ENCODE assay signal across 8 cellular contexts in genomic region chr14:90398841-90399540, GRCh38. TPM values are rescaled to one million over a fixed set of nuclear protein-coding genes. Genes with fewer than 3 reads are reported as not detected.
DNase-seq lines count a peak whose midpoint lies in the region; ATAC-seq lines count a peak whose summit lies in the region.

No MANE protein-coding gene starts in this region.

- H3K27me3 Mint-ChIP-seq in T-helper 1 cell treated with Interleukin-12 subunit alpha and Interleukin-12 subunit beta and Interleukin-4 antibody, amounts not matched to agents 30 μg/mL and 1 μg/mL, for 36 hours (ENCODE audit: low read depth): peaks cover 5% of the 10 kb centered on the region

- no peak for DNase-seq in T-helper 1 cell
- DNase-seq in activated naive CD4-positive, alpha-beta T cell treated with anti-CD3 and anti-CD28 coated beads, Interleukin-2, amount 50 U/mL, for 72 hours (ENCODE audit: low spot score in 2 of 2): no peak
- DNase-seq in inferior parietal cortex (ENCODE audit: extremely low spot score): peak; percentile 44
- DNase-seq in superior temporal gyrus (ENCODE audit: extremely low spot score): peak; percentile 68
- no peak for DNase-seq in NCI-H446 (lab: John Stamatoyannopoulos, UW)
- no peak for DNase-seq in posterior cingulate gyrus
- no peak for DNase-seq in NCI-H2227 (lab: John Stamatoyannopoulos, UW; ENCODE audit: unreplicated experiment)

- peaks cover 56% of the 10 kb centered on the region for H3K36me3 Mint-ChIP-seq in T-helper 1 cell treated with Interleukin-12 subunit alpha and Interleukin-12 subunit beta and Interleukin-4 antibody, amounts not matched to agents 30 μg/mL and 1 μg/mL, for 36 hours (ENCODE audit: low read depth)
- peaks cover 45 to 54% of the 10 kb centered on the region in 2 donors for H3K36me3 Mint-ChIP-seq in activated naive CD4-positive, alpha-beta T cell treated with anti-CD3 and anti-CD28 coated beads, Interleukin-2, amount 50 U/mL, for 72 hours

- intact Hi-C loops in posterior cingulate gyrus (cut with DNase I): loop anchor here (1.0 to 5.0 kb wide), 7 partner anchors 67 to 502 kb away; partner anchors contain the start of gene NRDE2

- peak overlapping the region; percentile 94 for H3K4me3 Mint-ChIP-seq in T-helper 1 cell treated with Interleukin-12 subunit alpha and Interleukin-12 subunit beta and Interleukin-4 antibody, amounts not matched to agents 30 μg/mL and 1 μg/mL, for 36 hours

- peaks cover 46% of the 10 kb centered on the region for H3K4me1 Mint-ChIP-seq in T-helper 1 cell treated with Interleukin-12 subunit alpha and Interleukin-12 subunit beta and Interleukin-4 antibody, amounts not matched to agents 30 μg/mL and 1 μg/mL, for 36 hours (ENCODE audit: low read depth)

- H3K27ac Mint-ChIP-seq in T-helper 1 cell treated with Interleukin-12 subunit alpha and Interleukin-12 subunit beta and Interleukin-4 antibody, amounts not matched to agents 30 μg/mL and 1 μg/mL, for 36 hours: peak overlapping the region; percentile 98
- H3K27ac Mint-ChIP-seq in activated naive CD4-positive, alpha-beta T cell treated with anti-CD3 and anti-CD28 coated beads, Interleukin-2, amount 50 U/mL, for 72 hours: peak overlapping the region; percentile 96 to 99

- H3K9me3 Mint-ChIP-seq in T-helper 1 cell treated with Interleukin-12 subunit alpha and Interleukin-12 subunit beta and Interleukin-4 antibody, amounts not matched to agents 30 μg/mL and 1 μg/mL, for 36 hours: no peaks in the 10 kb centered on the region
- no peaks in the 10 kb centered on the region for H3K9me3 Mint-ChIP-seq in activated naive CD4-positive, alpha-beta T cell treated with anti-CD3 and anti-CD28 coated beads, Interleukin-2, amount 50 U/mL, for 72 hours

- ATAC-seq in activated naive CD4-positive, alpha-beta T cell treated with anti-CD3 and anti-CD28 coated beads, Interleukin-2, amount 50 U/mL, for 72 hours: no peak

RNA-seq across cellular contexts. Expression of gene CALM1, which starts 2.2 kb away (rescaled TPM):
- total RNA-seq in activated naive CD4-positive, alpha-beta T cell treated with anti-CD3 and anti-CD28 coated beads, Interleukin-2, amount 50 U/mL, for 72 hours: 100 to 1,000 TPM; 354 to 402 TPM

Comparison
In these comparisons a context has a peak if more than half of its experiments do, and no peak if none do; other contexts are left out.
1. DNase-seq: peak in inferior parietal cortex (single experiment) and superior temporal gyrus (single experiment); none in T-helper 1 cell (0 of 5), activated naive CD4-positive, alpha-beta T cell treated with anti-CD3 and anti-CD28 coated beads, Interleukin-2, amount 50 U/mL, for 72 hours (0 of 2), NCI-H446 (0 of 2), posterior cingulate gyrus (0 of 10) and NCI-H2227 (single experiment).